Comparison of ENCODE assay signal across 20 cellular contexts in genomic region chr5:116898917-116899316, GRCh38.
DNase-seq lines count a peak whose midpoint lies in the region; ATAC-seq lines count a peak whose summit lies in the region.
"Had no signal": no experiment of that assay in that cellular context is flagged by ENCODE, and none has a peak within 500 bp of the region (broad histone marks: within the 10 kb centered on the region; RNA-seq: fewer than 3 reads in every experiment).

No MANE protein-coding gene starts in this region.

- no peak for DNase-seq in NCI-H510A treated with DMSO at 0.1 percent for 48 hours (lab: John Stamatoyannopoulos, UW)
- no peak for DNase-seq in NCI-H2029 treated with DMSO at 0.1 percent for 48 hours (lab: John Stamatoyannopoulos, UW)
- no peak for DNase-seq in stimulated activated naive CD4-positive, alpha-beta T cell treated with Interleukin-2 at 50 U/mL for 16 hours (lab: John Stamatoyannopoulos, UW)
- DNase-seq: ACHN; activated CD4-positive, alpha-beta T cell treated with anti-CD3 and anti-CD28 coated beads for 1 hour; activated naive CD4-positive, alpha-beta T cell treated with anti-CD3 and anti-CD28 coated beads, Interleukin-2, amount 50 U/mL, for 16 hours; activated T-cell treated with anti-CD3 and anti-CD28 coated beads, Interleukin-2, amount 50 U/mL, for 48 hours; Calu3; effector memory CD8-positive, alpha-beta T cell; left ventricle myocardium inferior; midbrain; NCI-H1436 treated with DMSO at 0.1 percent for 48 hours; NCI-H2171; nephron progenitor cell; posterior cingulate gyrus had no signal

- ATAC-seq in GM18499 (IDR thresholded peaks at IDR 0.05; ENCODE audit: insufficient read depth, unreplicated experiment) (peak; percentile 88), GM19351 (IDR thresholded peaks at IDR 0.05; ENCODE audit: unreplicated experiment) (peak; percentile 72), HG02885 (IDR thresholded peaks at IDR 0.05; ENCODE audit: poor library complexity, unreplicated experiment) (peak; percentile 81), HG03575 (IDR thresholded peaks at IDR 0.05; ENCODE audit: extremely low read depth, insufficient number of reproducible peaks, low FRiP score, unreplicated experiment) (peak; percentile 76), HG03354 (IDR thresholded peaks at IDR 0.05; ENCODE audit: poor library complexity, severe bottlenecking, unreplicated experiment) (no peak)
- ATAC-seq: effector memory CD8-positive, alpha-beta T cell had no signal
